Comparison of ENCODE assay signal across 8 cellular contexts in genomic region chr2:86079981-86080911, GRCh38. TPM values are rescaled to one million over a fixed set of nuclear protein-coding genes. Genes with fewer than 3 reads are reported as not detected.
A peak's percentile ranks its signal among the peaks of the same experiment; 100 is the strongest.
DNase-seq lines count a peak whose midpoint lies in the region; ATAC-seq and TF ChIP-seq lines count a peak whose summit lies in the region.

No MANE protein-coding gene starts in this region.

- H3K9me3 Mint-ChIP-seq in activated T-helper 2 cell treated with anti-CD3 and anti-CD28 coated beads, Interferon-gamma antibody, Interleukin-2, Interleukin-4, amounts not matched to agents 10 μg/mL and 5 μg/mL and 100 μg/mL, durations not matched to agents 14 hours and 24 hours and 36 hours = no peaks in the 10 kb centered on the region

- no peak overlapping the region for H3K4me2 ChIP-seq in DND-41 (ENCODE audit: insufficient read depth, low read length)

- H3K79me2 ChIP-seq in DND-41 (ENCODE audit: insufficient read depth, low read length) = no peaks in the 10 kb centered on the region; the same call in 1 of the 2 replicates

- CTCF ChIA-PET in RWPE1 (lab: Yijun Ruan, JAX) = interaction anchor here (0.6 to 4.3 kb wide), 7 partner anchors 15 to 257 kb away, joined by 3 to 43 read pairs (median 4); no protein-coding TSS in a partner anchor

- H3K36me3 ChIP-seq in DND-41 (ENCODE audit: insufficient read depth, low read length) (peaks cover 74% of the 10 kb centered on the region), thyroid gland (peaks cover 0 to under 1% of the 10 kb centered on the region in 2 donors)

- intact Hi-C loops in activated T-helper 2 cell treated with anti-CD3 and anti-CD28 coated beads, Interferon-gamma antibody, Interleukin-2, Interleukin-4, amounts not matched to agents 10 μg/mL and 5 μg/mL and 100 μg/mL, durations not matched to agents 14 hours and 24 hours and 36 hours (cut with micrococcal nuclease) = loop anchor here (1.0 to 10.0 kb wide), 3 partner anchors 193 to 355 kb away; partner anchors contain the start of gene ST3GAL5
- intact Hi-C loops in thyroid gland (cut with DNase I) = loop anchor here (2.0 to 5.0 kb wide), 2 partner anchors 193 to 253 kb away; partner anchors contain the start of gene ST3GAL5

- H3K36me3 Mint-ChIP-seq in activated T-helper 2 cell treated with anti-CD3 and anti-CD28 coated beads, Interferon-gamma antibody, Interleukin-2, Interleukin-4, amounts not matched to agents 10 μg/mL and 5 μg/mL and 100 μg/mL, durations not matched to agents 14 hours and 24 hours and 36 hours (ENCODE audit: low read depth) = peaks cover 69% of the 10 kb centered on the region

- POLR2A ChIA-PET in RWPE1 (lab: Yijun Ruan, JAX; ENCODE audit: low non-redundant PET) = no interaction called here

- H3K27me3 Mint-ChIP-seq in activated T-helper 2 cell treated with anti-CD3 and anti-CD28 coated beads, Interferon-gamma antibody, Interleukin-2, Interleukin-4, amounts not matched to agents 10 μg/mL and 5 μg/mL and 100 μg/mL, durations not matched to agents 14 hours and 24 hours and 36 hours (ENCODE audit: low read depth) = no peaks in the 10 kb centered on the region

- H3K27ac Mint-ChIP-seq in activated T-helper 2 cell treated with anti-CD3 and anti-CD28 coated beads, Interferon-gamma antibody, Interleukin-2, Interleukin-4, amounts not matched to agents 10 μg/mL and 5 μg/mL and 100 μg/mL, durations not matched to agents 14 hours and 24 hours and 36 hours = no peak overlapping the region

- no peaks in the 10 kb centered on the region for H3K9me3 ChIP-seq in DND-41 (ENCODE audit: insufficient read depth, low read length, severe bottlenecking)
- H3K9me3 ChIP-seq in thyroid gland = no peaks in the 10 kb centered on the region

- H3K27me3 ChIP-seq in DND-41 (ENCODE audit: insufficient read depth, low read length, poor library complexity) = no peaks in the 10 kb centered on the region
- no peaks in the 10 kb centered on the region for H3K27me3 ChIP-seq in thyroid gland

- peak overlapping the region; percentile 60 for H3K27ac ChIP-seq in DND-41 (ENCODE audit: low read length)
- no peak overlapping the region; the same call in 1 of the 2 replicates for H3K27ac ChIP-seq in RWPE1
- H3K27ac ChIP-seq in thyroid gland = peak overlapping the region in 1 of 3 donors; percentile 31

- WGBS in thyroid gland, 2 donors = 50 to 51% methylated on average over 14 of the region's 14 CpGs

- no peak overlapping the region for H3K9ac ChIP-seq in DND-41 (ENCODE audit: low read depth, low read length)

- H3K4me1 Mint-ChIP-seq in activated T-helper 2 cell treated with anti-CD3 and anti-CD28 coated beads, Interferon-gamma antibody, Interleukin-2, Interleukin-4, amounts not matched to agents 10 μg/mL and 5 μg/mL and 100 μg/mL, durations not matched to agents 14 hours and 24 hours and 36 hours (ENCODE audit: low read depth) = peaks cover 40% of the 10 kb centered on the region

- H3K4me3 Mint-ChIP-seq in activated T-helper 2 cell treated with anti-CD3 and anti-CD28 coated beads, Interferon-gamma antibody, Interleukin-2, Interleukin-4, amounts not matched to agents 10 μg/mL and 5 μg/mL and 100 μg/mL, durations not matched to agents 14 hours and 24 hours and 36 hours (ENCODE audit: low read depth) = no peak overlapping the region

- H4K20me1 ChIP-seq in DND-41 (ENCODE audit: insufficient read depth, low read length) = no peaks in the 10 kb centered on the region

- TF ChIP-seq CTCF in DND-41 (IDR thresholded peaks at IDR 0.05; ENCODE audit: borderline replicate concordance, extremely low read depth, low read length, poor library complexity, severe bottlenecking) = peak; percentile 96
- peak; percentile 77 for TF ChIP-seq CTCF in RWPE1 (conservative IDR thresholded peaks at IDR 0.05; ENCODE audit: low read depth)
- peak in 1 of 3 donors; percentile 68 for TF ChIP-seq CTCF in omental fat pad (IDR thresholded peaks at IDR 0.05)
- peak; percentile 74 to 85 (median 80) for TF ChIP-seq CTCF in thyroid gland (IDR thresholded peaks at IDR 0.05)

- no peak overlapping the region for H3K4me3 ChIP-seq in DND-41 (ENCODE audit: low read depth in 1 of 2, low read length in 2 of 2)
- H3K4me3 ChIP-seq in thyroid gland (replicated peaks in 1 of 3) = no peak overlapping the region

- no peak for TF ChIP-seq POLR2A in thyroid gland (IDR thresholded peaks at IDR 0.05)

- H3K4me1 ChIP-seq in DND-41 (ENCODE audit: insufficient read depth, low read length) (peaks cover 13% of the 10 kb centered on the region), thyroid gland (peaks cover 16 to 30% of the 10 kb centered on the region in 2 donors)

- ATAC-seq in DND-41 (ENCODE audit: insufficient read depth, low read depth) = peak; percentile 96
- ATAC-seq in GM21515 (IDR thresholded peaks at IDR 0.05; ENCODE audit: unreplicated experiment) = peak; percentile 76
- peak; percentile 50 for ATAC-seq in omental fat pad (ENCODE audit: low FRiP score)

- DNase-seq in DND-41 (peak; percentile 80), HuH-7 (ENCODE audit: low spot score) (peak; percentile 68), RWPE1 (ENCODE audit: low spot score) (peak; percentile 30), fibroblast of the conjunctiva (ENCODE audit: low read depth) (peak; percentile 56), omental fat pad (ENCODE audit: low spot score) (peak; percentile 70), thyroid gland (peak; percentile 82 to 87)
- DNase-seq in activated T-helper 2 cell treated with anti-CD3 and anti-CD28 coated beads, Interferon-gamma antibody, Interleukin-2, Interleukin-4, amounts not matched to agents 10 μg/mL and 5 μg/mL and 100 μg/mL, durations not matched to agents 14 hours and 24 hours and 36 hours (ENCODE audit: low spot score) = peak; percentile 74

- H2AFZ ChIP-seq in DND-41 (ENCODE audit: low read depth, low read length) = no peak overlapping the region

RNA-seq across cellular contexts. Expression of gene POLR1A, which starts 25.4 kb away (rescaled TPM):
- 54.5 and 61.8 TPM in 2 replicates for total RNA-seq in activated T-helper 2 cell treated with anti-CD3 and anti-CD28 coated beads, Interferon-gamma antibody, Interleukin-2, Interleukin-4, amounts not matched to agents 10 μg/mL and 5 μg/mL and 100 μg/mL, durations not matched to agents 14 hours and 24 hours and 36 hours
- 10 to 100 TPM; 17.5 to 56.3 (median 24.6) TPM for total RNA-seq in omental fat pad
- total RNA-seq in thyroid gland = 10 to 100 TPM; 13.5 to 32.6 (median 24.1) TPM

RNA-seq across cellular contexts. Expression of gene PTCD3, which starts 25.8 kb away (rescaled TPM):
- total RNA-seq in activated T-helper 2 cell treated with anti-CD3 and anti-CD28 coated beads, Interferon-gamma antibody, Interleukin-2, Interleukin-4, amounts not matched to agents 10 μg/mL and 5 μg/mL and 100 μg/mL, durations not matched to agents 14 hours and 24 hours and 36 hours = 190 and 195 TPM in 2 replicates
- total RNA-seq in omental fat pad (10 to 100 TPM; 45.3 to 81.5 (median 63.3) TPM), thyroid gland (100 to 1,000 TPM in 3 of 4 donors, 10 to 100 TPM in 1; 91.4 to 522 (median 160) TPM)

Comparison
In these comparisons a context has a peak if more than half of its experiments do, and no peak if none do; other contexts are left out.
1. DNase-seq: peak in every context shown above with its lines; median percentile 84 in thyroid gland; 80 in DND-41; 74 in activated T-helper 2 cell treated with anti-CD3 and anti-CD28 coated beads, Interferon-gamma antibody, Interleukin-2, Interleukin-4, amounts not matched to agents 10 μg/mL and 5 μg/mL and 100 μg/mL, durations not matched to agents 14 hours and 24 hours and 36 hours; 70 in omental fat pad; 68 in HuH-7; 56 in fibroblast of the conjunctiva; 30 in RWPE1.